8 cellular contexts compared by ENCODE assay signal in the genomic region with DNA sequence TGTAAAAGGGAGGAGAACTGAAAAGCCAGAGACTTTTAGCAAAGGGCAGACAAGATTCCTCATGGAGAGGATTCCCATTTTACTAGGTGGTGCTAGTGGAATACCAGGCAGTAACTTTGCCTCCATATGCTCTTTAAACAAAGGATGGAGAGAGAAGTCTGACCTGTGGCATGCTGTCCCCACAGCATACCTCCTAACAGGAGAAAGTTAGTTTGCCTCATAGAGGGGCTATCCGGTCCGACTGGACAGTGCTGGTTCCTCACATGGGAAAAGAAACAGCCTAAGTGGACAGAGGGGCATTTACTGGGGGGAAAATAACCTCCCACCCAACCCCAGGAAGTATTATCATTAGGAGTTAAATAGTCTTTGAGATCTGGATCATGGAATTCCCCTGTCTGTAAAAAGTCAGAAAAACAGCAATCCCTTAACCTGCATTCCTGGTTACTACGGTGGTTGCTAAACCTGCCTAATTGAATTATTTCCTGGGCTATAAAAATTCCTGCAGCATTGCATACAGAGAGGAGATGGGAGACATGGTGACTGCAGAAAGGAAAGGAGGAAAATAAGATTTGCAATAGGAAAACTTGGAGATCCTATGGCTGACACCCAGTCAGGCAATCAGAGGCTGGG. TPM values are rescaled to one million over a fixed set of nuclear protein-coding genes. Genes with fewer than 3 reads are reported as not detected.
A peak's percentile ranks its signal among the peaks of the same experiment; 100 is the strongest.
DNase-seq lines count a peak whose midpoint lies in the region; ATAC-seq and TF ChIP-seq lines count a peak whose summit lies in the region.

No MANE protein-coding gene starts in this region.

- H3K27ac ChIP-seq in left ventricle myocardium inferior (replicated peaks) (peak overlapping the region; percentile 47), aorta (ENCODE audit: low read depth in 1 of 2, low read length in 2 of 2) (peak overlapping the region; percentile 20 to 38)

- intact Hi-C loops in left ventricle myocardium inferior (cut with micrococcal nuclease) (no loop called here), Right ventricle myocardium superior (cut with DNase I) (no loop called here), aorta (cut with DNase I) (loop anchor here in 1 of 2 donors (5.0 kb wide), 1 partner anchor 56 kb away; a partner anchor contains a TSS)

- peaks cover 5% of the 10 kb centered on the region for H3K36me3 Mint-ChIP-seq in chondrocyte (ENCODE audit: low read depth)

- H3K4me1 ChIP-seq in left ventricle myocardium inferior (peaks cover 22% of the 10 kb centered on the region), mucosa of stomach (ENCODE audit: control insufficient read depth, insufficient read depth, low read length) (peaks cover 56% of the 10 kb centered on the region), aorta (ENCODE audit: control insufficient read depth in 1 of 2, insufficient read depth in 2 of 2, low read length in 2 of 2) (peaks cover 0 to 15% of the 10 kb centered on the region in 2 donors)

- H3K4me3 ChIP-seq in left ventricle myocardium inferior (peak overlapping the region; percentile 50), mucosa of stomach (ENCODE audit: low read length) (no peak overlapping the region), aorta (ENCODE audit: low read length in 2 of 2) (peak overlapping the region; percentile 47 to 57)

- no peaks in the 10 kb centered on the region for H3K36me3 ChIP-seq in left ventricle myocardium inferior
- H3K36me3 ChIP-seq in mucosa of stomach (ENCODE audit: control insufficient read depth, insufficient read depth, low read length): peaks cover 5% of the 10 kb centered on the region
- no peaks in the 10 kb centered on the region for H3K36me3 ChIP-seq in aorta (ENCODE audit: control insufficient read depth in 1 of 2, insufficient read depth in 2 of 2, low read length in 1 of 2)

- H3K9me3 Mint-ChIP-seq in chondrocyte (ENCODE audit: low read depth): no peaks in the 10 kb centered on the region

- H3K4me3 Mint-ChIP-seq in chondrocyte (ENCODE audit: unreplicated experiment): no peak overlapping the region

- H3K27ac Mint-ChIP-seq in chondrocyte (ENCODE audit: unreplicated experiment): peak overlapping the region; percentile 85

- ATAC-seq in Right ventricle myocardium superior (ENCODE audit: poor library complexity) (no peak), aorta (ENCODE audit: low FRiP score) (peak; percentile 36), GM18498 (IDR thresholded peaks at IDR 0.05; ENCODE audit: unreplicated experiment) (no peak), HG02642 (IDR thresholded peaks at IDR 0.05; ENCODE audit: poor library complexity, unreplicated experiment) (no peak)

- DNase-seq in left ventricle myocardium inferior (no peak), Right ventricle myocardium superior (no peak), chondrocyte (ENCODE audit: low spot score) (no peak), aorta (no peak)
- DNase-seq in activated CD4-positive, CD25-positive, alpha-beta regulatory T cell (lab: John Stamatoyannopoulos, UW): no peak

- peaks cover 31% of the 10 kb centered on the region for H3K4me1 Mint-ChIP-seq in chondrocyte (ENCODE audit: low read depth)

- peak overlapping the region; percentile 45 for H3K9ac ChIP-seq in mucosa of stomach (ENCODE audit: low read length)

- H3K27me3 ChIP-seq in left ventricle myocardium inferior (ENCODE audit: low read depth): no peaks in the 10 kb centered on the region
- no peaks in the 10 kb centered on the region for H3K27me3 ChIP-seq in mucosa of stomach (ENCODE audit: control insufficient read depth, insufficient read depth, low read length)
- H3K27me3 ChIP-seq in aorta (ENCODE audit: control insufficient read depth in 1 of 2, insufficient read depth in 2 of 2, low read length in 1 of 2): no peaks in the 10 kb centered on the region

- H3K9me3 ChIP-seq in left ventricle myocardium inferior (replicated peaks) (no peaks in the 10 kb centered on the region), mucosa of stomach (ENCODE audit: control insufficient read depth, low read length) (no peaks in the 10 kb centered on the region), aorta (ENCODE audit: control insufficient read depth, low read length) (no peaks in the 10 kb centered on the region)

- 18 to 21% methylated on average over 3 of the region's 3 CpGs for WGBS in aorta, 2 donors

- no peaks in the 10 kb centered on the region for H3K27me3 Mint-ChIP-seq in chondrocyte (ENCODE audit: low read depth)

- TF ChIP-seq CTCF in left ventricle myocardium inferior (IDR thresholded peaks at IDR 0.05; ENCODE audit: borderline replicate concordance) (no peak), chondrocyte (IDR thresholded peaks at IDR 0.05) (no peak)

RNA-seq across cellular contexts. Expression of a gene that starts 31.5 kb away (rescaled TPM):
- total RNA-seq in left ventricle myocardium inferior: 5.3 TPM
- 4.1 TPM for total RNA-seq in Right ventricle myocardium superior
- 13.6 to 20.7 TPM (median 13.6 TPM) in 3 replicates for total RNA-seq in chondrocyte
- 10 to 100 TPM; 16.1 to 16.9 TPM for total RNA-seq in aorta
- 10 to 100 TPM; 10.8 to 13.3 TPM for polyA plus RNA-seq in aorta

RNA-seq across cellular contexts. Expression of a gene that starts 56.0 kb away (rescaled TPM):
- total RNA-seq in left ventricle myocardium inferior: 30.6 TPM
- 22.5 TPM for total RNA-seq in Right ventricle myocardium superior
- total RNA-seq in chondrocyte: 88.1 to 100 TPM (median 99.0 TPM) in 3 replicates
- total RNA-seq in aorta: 100 to 1,000 TPM in 1 of 2 donors, 10 to 100 TPM in 1; 94.6 to 120 TPM
- 10 to 100 TPM; 73.0 to 89.8 TPM for polyA plus RNA-seq in aorta
